In genomic region chr10:11773777-11774441, GRCh38 we compare ENCODE assay signal across 14 cellular contexts. TPM values are rescaled to one million over a fixed set of nuclear protein-coding genes. Genes with fewer than 3 reads are reported as not detected.
DNase-seq lines count a peak whose midpoint lies in the region; ATAC-seq and TF ChIP-seq lines count a peak whose summit lies in the region.
"Had no signal": no experiment of that assay in that cellular context is flagged by ENCODE, and none has a peak within 500 bp of the region (broad histone marks: within the 10 kb centered on the region; RNA-seq: fewer than 3 reads in every experiment).

No MANE protein-coding gene starts in this region.

- H3K27ac ChIP-seq in stomach = no peak overlapping the region
- H3K27ac ChIP-seq: C4-2B had no signal

- H3K27ac Mint-ChIP-seq in mesothelial cell of epicardium = peak overlapping the region; percentile 11
- no peak overlapping the region for H3K27ac Mint-ChIP-seq in stimulated activated naive B cell treated with anti-CD40 and anti-IgM and Interleukin-4, amounts not matched to agents 10 μg/mL and 1 μg/mL and 100 μg/mL, for 72 hours
- H3K27ac Mint-ChIP-seq: CD4-positive, alpha-beta memory T cell; H9 had no signal

- H3K4me3 Mint-ChIP-seq in mesothelial cell of epicardium = no peak overlapping the region
- no peak overlapping the region for H3K4me3 Mint-ChIP-seq in stimulated activated naive B cell treated with anti-CD40 and anti-IgM and Interleukin-4, amounts not matched to agents 10 μg/mL and 1 μg/mL and 100 μg/mL, for 72 hours
- H3K4me3 Mint-ChIP-seq: CD4-positive, alpha-beta memory T cell; H9 had no signal

- no peak for TF ChIP-seq EP300 in stomach (IDR thresholded peaks at IDR 0.05)

- TF ChIP-seq POLR2A in stomach (IDR thresholded peaks at IDR 0.05) = no peak

- H3K36me3 ChIP-seq in HAP-1 (replicated peaks) = no peaks in the 10 kb centered on the region
- no peaks in the 10 kb centered on the region for H3K36me3 ChIP-seq in stomach
- H3K36me3 ChIP-seq: BE2C had no signal

- in situ Hi-C loops in HAP-1 (cut with MboI; ENCODE audit: low sequenced_read_pairs) = no loop called here

- peaks cover 8% of the 10 kb centered on the region for H3K9me3 Mint-ChIP-seq in mesothelial cell of epicardium
- H3K9me3 Mint-ChIP-seq in stimulated activated naive B cell treated with anti-CD40 and anti-IgM and Interleukin-4, amounts not matched to agents 10 μg/mL and 1 μg/mL and 100 μg/mL, for 72 hours = peaks cover 4% of the 10 kb centered on the region in 2 donors

- no peaks in the 10 kb centered on the region for H3K9me3 ChIP-seq in HAP-1
- H3K9me3 ChIP-seq in stomach = no peaks in the 10 kb centered on the region
- H3K9me3 ChIP-seq: BE2C had no signal

- H3K27me3 ChIP-seq in HAP-1 (ENCODE audit: low read depth) (no peaks in the 10 kb centered on the region), stomach (peaks cover 0 to 5% (median 3%) of the 10 kb centered on the region in 3 donors)

- peaks cover 22% of the 10 kb centered on the region for H3K4me1 Mint-ChIP-seq in mesothelial cell of epicardium
- no peaks in the 10 kb centered on the region for H3K4me1 Mint-ChIP-seq in stimulated activated naive B cell treated with anti-CD40 and anti-IgM and Interleukin-4, amounts not matched to agents 10 μg/mL and 1 μg/mL and 100 μg/mL, for 72 hours
- H3K4me1 Mint-ChIP-seq: CD4-positive, alpha-beta memory T cell had no signal

- peaks cover 4% of the 10 kb centered on the region for H3K36me3 Mint-ChIP-seq in mesothelial cell of epicardium
- H3K36me3 Mint-ChIP-seq in stimulated activated naive B cell treated with anti-CD40 and anti-IgM and Interleukin-4, amounts not matched to agents 10 μg/mL and 1 μg/mL and 100 μg/mL, for 72 hours = no peaks in the 10 kb centered on the region
- H3K36me3 Mint-ChIP-seq: CD4-positive, alpha-beta memory T cell had no signal

- ATAC-seq in stimulated activated naive B cell treated with anti-CD40 and anti-IgM and Interleukin-4, amounts not matched to agents 10 μg/mL and 1 μg/mL and 100 μg/mL, for 72 hours (replicated peaks) = no peak

- H3K27me3 Mint-ChIP-seq in mesothelial cell of epicardium (ENCODE audit: low read depth) = peaks cover 46% of the 10 kb centered on the region
- peaks cover 0 to 9% of the 10 kb centered on the region in 2 donors for H3K27me3 Mint-ChIP-seq in stimulated activated naive B cell treated with anti-CD40 and anti-IgM and Interleukin-4, amounts not matched to agents 10 μg/mL and 1 μg/mL and 100 μg/mL, for 72 hours

- TF ChIP-seq CTCF in mesothelial cell of epicardium (IDR thresholded peaks at IDR 0.05; ENCODE audit: unreplicated experiment) = no peak
- no peak for TF ChIP-seq CTCF in stomach (IDR thresholded peaks at IDR 0.05)

- intact Hi-C loops in stomach (cut with DNase I; ENCODE audit: low total_unique reads) = no loop called here

- WGBS in stomach, 5 donors = 80 to 90% (median 85%) methylated on average over 14 of the region's 14 CpGs

- H3K4me3 ChIP-seq in HAP-1 (no peak overlapping the region), stomach (no peak overlapping the region)

- peaks cover 5% of the 10 kb centered on the region for H3K4me1 ChIP-seq in HAP-1
- no peaks in the 10 kb centered on the region for H3K4me1 ChIP-seq in stomach
- H3K4me1 ChIP-seq: BE2C had no signal

- DNase-seq in A172 (ENCODE audit: low spot score) (peak; percentile 70), HAP-1 (ENCODE audit: low spot score in 2 of 2) (peak; percentile 73 to 74), NCI-H146 treated with DMSO at 0.1 percent for 48 hours (lab: John Stamatoyannopoulos, UW; ENCODE audit: unreplicated experiment) (peak; percentile 32), mesothelial cell of epicardium (ENCODE audit: low spot score in 2 of 2, unreplicated experiment in 2 of 2) (peak in 1 of 2 experiments; percentile 43), stomach (no peak)
- no peak for DNase-seq in stimulated activated CD4-positive, alpha-beta T cell treated with anti-CD3 and anti-CD28 coated beads, Interleukin-12 subunit alpha, Interleukin-12 subunit beta, amount 100 ng/mL, for 4 hours
- no peak for DNase-seq in stimulated activated naive B cell treated with anti-CD40 and anti-IgM and Interleukin-4, amounts not matched to agents 10 μg/mL and 1 μg/mL and 100 μg/mL, for 72 hours
- DNase-seq: BE2C; CD4-positive, alpha-beta memory T cell; DND-41; GDM1; GOT3; H9 had no signal

RNA-seq across cellular contexts. Expression of gene ECHDC3, which starts 31.7 kb away (rescaled TPM):
- not detected in 2 replicates for total RNA-seq in A172 (2014; rRNA removed; shearing (Covaris generic))
- total RNA-seq in mesothelial cell of epicardium (5.1 to 8.6 TPM (median 5.7 TPM) in 3 replicates), stomach (10 to 100 TPM in 4 of 5 donors, under 1 TPM in 1; 0.58 to 70.6 (median 15.6) TPM)
- 10 to 100 TPM; 29.5 to 34.8 (median 31.9) TPM for polyA plus RNA-seq in stomach

RNA-seq across cellular contexts. Expression of gene PROSER2, which starts 49.2 kb away (rescaled TPM):
- total RNA-seq in A172 (2014; rRNA removed; shearing (Covaris generic)) = 18.5 and 23.8 TPM in 2 replicates
- 16.9 to 17.8 TPM (median 17.6 TPM) in 3 replicates for total RNA-seq in mesothelial cell of epicardium
- 10 to 100 TPM in 2 of 5 donors, 1 to 10 TPM in 2, not detected in 1; 1.3 to 16.2 (median 9.5) TPM for total RNA-seq in stomach
- 10 to 100 TPM in 1 of 3 donors, 1 to 10 TPM in 2; 5.2 to 13.4 (median 5.7) TPM for polyA plus RNA-seq in stomach

Comparison
In these comparisons a context has a peak if more than half of its experiments do, and no peak if none do; other contexts are left out.
1. DNase-seq: peak in A172 (single experiment), HAP-1 (2 of 2) and NCI-H146 treated with DMSO at 0.1 percent for 48 hours (single experiment); none in stomach (single experiment), stimulated activated CD4-positive, alpha-beta T cell treated with anti-CD3 and anti-CD28 coated beads, Interleukin-12 subunit alpha, Interleukin-12 subunit beta, amount 100 ng/mL, for 4 hours (single experiment) and stimulated activated naive B cell treated with anti-CD40 and anti-IgM and Interleukin-4, amounts not matched to agents 10 μg/mL and 1 μg/mL and 100 μg/mL, for 72 hours (single experiment).